ENCODE assay signal across 21 cellular contexts in the genomic region with DNA sequence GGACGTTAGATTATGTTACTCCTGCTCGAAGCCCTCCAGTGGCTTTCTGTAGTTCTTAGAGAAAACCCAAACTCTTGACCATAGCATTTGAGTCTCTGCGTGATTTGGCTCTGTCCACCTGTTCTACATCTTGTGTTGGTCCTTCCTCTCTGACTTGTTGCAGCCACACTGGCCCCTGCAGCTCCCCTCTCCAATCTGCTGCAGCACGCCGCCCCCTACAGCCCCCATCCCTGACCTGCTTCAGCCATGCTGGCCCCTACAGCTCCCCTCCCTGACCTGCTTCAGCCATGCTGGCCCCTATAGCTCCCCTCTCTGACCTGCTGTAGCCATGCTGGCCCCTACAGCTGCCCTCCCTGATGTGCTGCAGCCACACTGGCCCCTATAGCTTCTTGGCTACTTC. TPM values are rescaled to one million over a fixed set of nuclear protein-coding genes. Genes with fewer than 3 reads are reported as not detected.
"Had no signal": no experiment of that assay in that cellular context is flagged by ENCODE, and none has a peak within 500 bp of the region (broad histone marks: within the 10 kb centered on the region; RNA-seq: fewer than 3 reads in every experiment).

No MANE protein-coding gene starts in this region.

- H3K9me3 Mint-ChIP-seq: activated naive CD8-positive, alpha-beta T cell treated with anti-CD3 and anti-CD28 coated beads for 36 hours; effector memory CD8-positive, alpha-beta T cell; neural crest cell; stimulated activated naive CD8-positive, alpha-beta T cell treated with anti-CD3 and anti-CD28 coated beads, Interleukin-15, amount 100 ng/mL, for 72 hours had no signal

- H3K4me3 Mint-ChIP-seq: activated naive CD8-positive, alpha-beta T cell treated with anti-CD3 and anti-CD28 coated beads for 36 hours; effector memory CD8-positive, alpha-beta T cell; neural crest cell; stimulated activated naive CD8-positive, alpha-beta T cell treated with anti-CD3 and anti-CD28 coated beads, Interleukin-15, amount 100 ng/mL, for 72 hours had no signal

- H3K27ac Mint-ChIP-seq: activated naive CD8-positive, alpha-beta T cell treated with anti-CD3 and anti-CD28 coated beads for 36 hours had no signal

- ATAC-seq: activated CD4-positive, CD25-positive, alpha-beta regulatory T cell treated with anti-CD3 and anti-CD28 coated beads, Interleukin-2, amount 50 U/mL, for 24 hours; effector memory CD8-positive, alpha-beta T cell; left lung; stimulated activated naive CD8-positive, alpha-beta T cell treated with anti-CD3 and anti-CD28 coated beads, Interleukin-15, amount 100 ng/mL, for 72 hours had no signal

- DNase-seq: activated naive CD4-positive, alpha-beta T cell; activated naive CD8-positive, alpha-beta T cell treated with anti-CD3 and anti-CD28 coated beads for 36 hours; amygdala; dermis blood vessel endothelial cell; effector memory CD8-positive, alpha-beta T cell; foreskin fibroblast; hippocampal formation; left lung; stimulated activated CD4-positive, alpha-beta T cell treated with anti-CD3 and anti-CD28 coated beads, Interleukin-12 subunit alpha, Interleukin-12 subunit beta, amount 100 ng/mL, for 4 hours; stimulated activated naive CD8-positive, alpha-beta T cell treated with anti-CD3 and anti-CD28 coated beads, Interleukin-15, amount 100 ng/mL, for 72 hours; T-helper 1 cell; T1000; transverse colon; uterus had no signal

- H3K27me3 Mint-ChIP-seq: activated naive CD8-positive, alpha-beta T cell treated with anti-CD3 and anti-CD28 coated beads for 36 hours; effector memory CD8-positive, alpha-beta T cell; stimulated activated naive CD8-positive, alpha-beta T cell treated with anti-CD3 and anti-CD28 coated beads, Interleukin-15, amount 100 ng/mL, for 72 hours had no signal

- H3K4me1 Mint-ChIP-seq: activated naive CD8-positive, alpha-beta T cell treated with anti-CD3 and anti-CD28 coated beads for 36 hours; neural crest cell; stimulated activated naive CD8-positive, alpha-beta T cell treated with anti-CD3 and anti-CD28 coated beads, Interleukin-15, amount 100 ng/mL, for 72 hours had no signal

- H3K9me3 ChIP-seq: left lung, prostate gland, right atrium auricular region, suprapubic skin, transverse colon, uterus had no signal

RNA-seq across cellular contexts. Expression of a gene that starts 37.8 kb away (rescaled TPM):
- total RNA-seq: activated CD8-positive, alpha-beta memory T cell treated with anti-CD3 and anti-CD28 coated beads for 36 hours; activated naive CD8-positive, alpha-beta T cell treated with anti-CD3 and anti-CD28 coated beads for 36 hours; dermis blood vessel endothelial cell; lung microvascular endothelial cell; suprapubic skin had no signal
